29 cellular contexts compared by ENCODE assay signal in genomic region chr9:134266418-134266817, GRCh38.
"Had no signal": no experiment of that assay in that cellular context is flagged by ENCODE, and none has a peak within 500 bp of the region (broad histone marks: within the 10 kb centered on the region; RNA-seq: fewer than 3 reads in every experiment).

No MANE protein-coding gene starts in this region.

- H3K27ac Mint-ChIP-seq: activated CD4-positive, alpha-beta T cell treated with anti-CD3 and anti-CD28 coated beads, Interleukin-2, amount 10 ng/mL, durations not matched to agents 24 days and 14 days; activated CD8-positive, alpha-beta T cell treated with anti-CD3 and anti-CD28 coated beads for 36 hours; activated naive CD8-positive, alpha-beta T cell; activated T-cell treated with anti-CD3 and anti-CD28 coated beads, Interleukin-2, amount 50 U/mL, for 72 hours; activated T-helper 2 cell treated with anti-CD3 and anti-CD28 coated beads, Interferon-gamma antibody, Interleukin-2, Interleukin-4, amounts not matched to agents 10 μg/mL and 5 μg/mL and 100 μg/mL, durations not matched to agents 14 hours and 24 hours and 36 hours; T-helper 1 cell treated with Interleukin-12 subunit alpha and Interleukin-12 subunit beta and Interleukin-4 antibody, amounts not matched to agents 30 μg/mL and 1 μg/mL, for 36 hours; T-helper 2 cell treated with Interferon-gamma antibody and Interleukin-4, amounts not matched to agents 5 μg/mL and 100 μg/mL, for 36 hours had no signal

- H3K4me1 Mint-ChIP-seq: activated CD4-positive, alpha-beta T cell treated with anti-CD3 and anti-CD28 coated beads, Interleukin-2, amount 10 ng/mL, durations not matched to agents 24 days and 14 days; central memory CD8-positive, alpha-beta T cell had no signal

- H3K27ac ChIP-seq: ascending aorta, SJCRH30, SK-N-MC had no signal

- DNase-seq: activated CD4-positive, alpha-beta T cell treated with anti-CD3 and anti-CD28 coated beads, Interleukin-2, amount 10 ng/mL, durations not matched to agents 24 days and 14 days; activated CD4-positive, alpha-beta T cell treated with anti-CD3 and anti-CD28 coated beads, Interleukin-2, amount 50 U/mL, for 4 hours; activated CD8-positive, alpha-beta T cell treated with anti-CD3 and anti-CD28 coated beads for 36 hours; activated gamma-delta T cell; activated naive CD4-positive, alpha-beta T cell treated with Interleukin-2 at 50 U/mL for 16 hours; activated T-cell treated with anti-CD3 and anti-CD28 coated beads, Interleukin-2, amount 50 U/mL, for 1 hour; activated T-cell treated with anti-CD3 and anti-CD28 coated beads, Interleukin-2, amount 50 U/mL, for 72 hours; amygdala; KG1; MM.1S; MV-4-11; NCI-H1092; NCI-H1436 treated with DMSO at 0.1 percent for 48 hours; NCI-H2029; NCI-H510A; NCI-H526; NCI-H748 treated with DMSO at 0.1 percent for 48 hours; NK-92 treated with Interleukin-12 subunit alpha and Interleukin-12 subunit beta, amount 100 ng/mL, for 24 hours; OCI-M1; SHP77; SJCRH30 had no signal

- H3K36me3 ChIP-seq: ascending aorta, cardiac muscle cell, SJCRH30 had no signal

- H3K4me1 ChIP-seq: ascending aorta had no signal

- H3K27me3 ChIP-seq: ascending aorta, cardiac muscle cell had no signal

- ATAC-seq: activated CD8-positive, alpha-beta T cell treated with anti-CD3 and anti-CD28 coated beads for 36 hours; activated T-cell treated with anti-CD3 and anti-CD28 coated beads, Interleukin-2, amount 50 U/mL, for 72 hours had no signal

- H3K4me3 ChIP-seq: ascending aorta, cardiac muscle cell, SJCRH30, SK-N-MC had no signal

- H3K36me3 Mint-ChIP-seq: activated naive CD8-positive, alpha-beta T cell had no signal

- H3K9me3 ChIP-seq: ascending aorta, SJCRH30 had no signal

- H3K9me3 Mint-ChIP-seq: activated CD4-positive, alpha-beta T cell treated with anti-CD3 and anti-CD28 coated beads, Interleukin-2, amount 10 ng/mL, durations not matched to agents 24 days and 14 days; activated CD8-positive, alpha-beta T cell treated with anti-CD3 and anti-CD28 coated beads for 36 hours; activated T-cell treated with anti-CD3 and anti-CD28 coated beads, Interleukin-2, amount 50 U/mL, for 72 hours; activated T-helper 2 cell treated with anti-CD3 and anti-CD28 coated beads, Interferon-gamma antibody, Interleukin-2, Interleukin-4, amounts not matched to agents 10 μg/mL and 5 μg/mL and 100 μg/mL, durations not matched to agents 14 hours and 24 hours and 36 hours; central memory CD8-positive, alpha-beta T cell; T-helper 1 cell treated with Interleukin-12 subunit alpha and Interleukin-12 subunit beta and Interleukin-4 antibody, amounts not matched to agents 30 μg/mL and 1 μg/mL, for 36 hours; T-helper 2 cell treated with Interferon-gamma antibody and Interleukin-4, amounts not matched to agents 5 μg/mL and 100 μg/mL, for 36 hours had no signal

- H3K4me3 Mint-ChIP-seq: activated CD4-positive, alpha-beta T cell treated with anti-CD3 and anti-CD28 coated beads, Interleukin-2, amount 10 ng/mL, durations not matched to agents 24 days and 14 days; activated CD8-positive, alpha-beta T cell treated with anti-CD3 and anti-CD28 coated beads for 36 hours; activated naive CD8-positive, alpha-beta T cell; activated T-cell treated with anti-CD3 and anti-CD28 coated beads, Interleukin-2, amount 50 U/mL, for 72 hours; central memory CD8-positive, alpha-beta T cell; T-helper 1 cell treated with Interleukin-12 subunit alpha and Interleukin-12 subunit beta and Interleukin-4 antibody, amounts not matched to agents 30 μg/mL and 1 μg/mL, for 36 hours; T-helper 2 cell treated with Interferon-gamma antibody and Interleukin-4, amounts not matched to agents 5 μg/mL and 100 μg/mL, for 36 hours had no signal
